1 cellular context compared by ENCODE assay signal in the genomic region with DNA sequence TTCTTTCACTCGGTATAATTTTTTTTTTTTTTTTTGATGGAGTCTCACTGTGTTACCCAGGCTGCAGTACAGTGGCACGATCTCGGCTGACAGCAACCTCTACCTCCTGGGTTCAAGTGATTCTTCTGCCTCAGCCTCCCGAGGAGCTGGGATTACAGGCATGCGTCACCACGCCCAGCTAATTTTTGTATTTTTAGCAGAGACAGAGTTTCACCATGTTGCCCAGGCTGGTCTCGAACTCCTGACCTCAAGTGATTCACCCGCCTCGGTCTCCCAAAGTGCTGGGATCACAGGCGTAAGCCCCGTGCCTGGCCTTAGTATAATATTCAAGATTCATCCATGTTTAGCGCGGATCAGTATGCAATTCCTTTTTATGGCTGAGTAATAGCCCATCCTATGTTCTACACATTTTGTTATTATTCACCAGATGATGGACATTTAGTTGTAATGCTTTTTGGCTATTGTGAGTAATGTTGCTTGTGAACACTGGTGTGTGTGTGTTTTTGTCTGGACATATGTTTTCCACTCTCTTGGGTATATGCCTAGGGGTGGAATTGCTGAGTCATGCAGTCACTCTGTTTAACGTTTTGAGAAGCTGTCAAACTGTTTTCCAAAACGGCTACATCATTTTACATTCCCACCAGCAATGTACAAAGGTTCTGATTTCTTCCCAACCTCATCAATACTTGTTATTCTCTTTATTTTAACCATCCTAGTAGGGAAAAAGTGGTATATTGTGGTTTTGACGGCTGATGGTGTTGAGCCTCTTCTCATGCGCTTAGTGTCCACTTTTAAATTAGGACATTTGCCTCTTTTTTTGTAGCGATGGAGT.
TF ChIP-seq lines count a peak whose summit lies in the region.

No MANE protein-coding gene starts in this region.

TF ChIP-seq in K562, 482 proteins besides CTCF, POLR2A, EP300 and RAD21 (continued from another document):
- peak; percentile 99 for TF ChIP-seq BACH1 (tag; IDR thresholded peaks at IDR 0.05)
- peak; percentile 65 for TF ChIP-seq MEF2D (tag; conservative IDR thresholded peaks at IDR 0.05; ENCODE audit: low read depth)
- TF ChIP-seq ZFP30 (CRISPR knock-in tag; IDR thresholded peaks at IDR 0.05; ENCODE audit: borderline replicate concordance), result no peak
- no peak for TF ChIP-seq HDAC6 (IDR thresholded peaks at IDR 0.05; ENCODE audit: low read depth, low read length)
- TF ChIP-seq SOX6 (IDR thresholded peaks at IDR 0.05), result peak; percentile 25; the same call in 1 of the 2 replicates
- TF ChIP-seq, protein P1, sequence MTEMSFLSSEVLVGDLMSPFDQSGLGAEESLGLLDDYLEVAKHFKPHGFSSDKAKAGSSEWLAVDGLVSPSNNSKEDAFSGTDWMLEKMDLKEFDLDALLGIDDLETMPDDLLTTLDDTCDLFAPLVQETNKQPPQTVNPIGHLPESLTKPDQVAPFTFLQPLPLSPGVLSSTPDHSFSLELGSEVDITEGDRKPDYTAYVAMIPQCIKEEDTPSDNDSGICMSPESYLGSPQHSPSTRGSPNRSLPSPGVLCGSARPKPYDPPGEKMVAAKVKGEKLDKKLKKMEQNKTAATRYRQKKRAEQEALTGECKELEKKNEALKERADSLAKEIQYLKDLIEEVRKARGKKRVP (CRISPR knock-in tag; IDR thresholded peaks at IDR 0.05), result no peak; the same call in 1 of the 2 replicates
